In the genomic region with DNA sequence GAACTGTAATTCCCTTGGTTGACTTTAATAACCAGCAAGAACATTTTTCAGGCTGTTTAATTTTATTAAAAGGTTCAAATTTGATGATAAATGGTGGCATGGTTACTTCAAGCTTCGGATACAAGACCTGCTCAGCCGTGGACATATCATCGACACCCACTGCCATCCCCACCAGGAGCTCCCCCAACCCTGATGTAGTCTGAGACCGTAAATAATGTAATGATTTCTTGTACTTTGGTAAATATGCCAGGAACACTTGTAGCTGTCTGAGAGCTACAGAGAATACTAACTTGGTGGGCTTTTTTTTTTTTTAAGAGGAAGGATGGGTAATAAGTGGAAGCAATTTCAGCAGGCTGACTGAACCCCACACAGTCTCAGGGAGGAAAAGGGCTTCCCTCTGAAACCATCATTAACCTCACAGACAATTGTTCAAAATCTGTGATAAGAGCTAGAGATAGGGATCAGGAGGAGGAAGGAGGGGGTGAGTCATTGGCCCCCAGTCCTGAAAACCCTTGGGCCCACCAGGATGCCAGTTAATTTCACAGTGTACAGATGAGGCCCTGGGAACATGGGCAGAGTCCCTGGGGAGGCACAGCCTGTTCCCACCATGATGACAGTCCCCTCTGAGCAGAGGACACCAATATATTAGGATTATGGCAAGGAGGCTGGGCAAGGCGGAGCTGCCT, we compare ENCODE assay signal across 1 cellular context.
A peak's percentile ranks its signal among the peaks of the same experiment; 100 is the strongest.
TF ChIP-seq lines count a peak whose summit lies in the region.

No MANE protein-coding gene starts in this region.

TF ChIP-seq in GM12878, 131 proteins besides CTCF, POLR2A, EP300 and RAD21 (continued from another document):
- TF ChIP-seq, protein P1, sequence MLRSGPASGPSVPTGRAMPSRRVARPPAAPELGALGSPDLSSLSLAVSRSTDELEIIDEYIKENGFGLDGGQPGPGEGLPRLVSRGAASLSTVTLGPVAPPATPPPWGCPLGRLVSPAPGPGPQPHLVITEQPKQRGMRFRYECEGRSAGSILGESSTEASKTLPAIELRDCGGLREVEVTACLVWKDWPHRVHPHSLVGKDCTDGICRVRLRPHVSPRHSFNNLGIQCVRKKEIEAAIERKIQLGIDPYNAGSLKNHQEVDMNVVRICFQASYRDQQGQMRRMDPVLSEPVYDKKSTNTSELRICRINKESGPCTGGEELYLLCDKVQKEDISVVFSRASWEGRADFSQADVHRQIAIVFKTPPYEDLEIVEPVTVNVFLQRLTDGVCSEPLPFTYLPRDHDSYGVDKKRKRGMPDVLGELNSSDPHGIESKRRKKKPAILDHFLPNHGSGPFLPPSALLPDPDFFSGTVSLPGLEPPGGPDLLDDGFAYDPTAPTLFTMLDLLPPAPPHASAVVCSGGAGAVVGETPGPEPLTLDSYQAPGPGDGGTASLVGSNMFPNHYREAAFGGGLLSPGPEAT (IDR thresholded peaks at IDR 0.05; ENCODE audit: low read depth): peak; percentile 50; the same call in 1 of the 2 replicates
- TF ChIP-seq MEF2B (IDR thresholded peaks at IDR 0.05; ENCODE audit: partially characterized antibody, poor library complexity, severe bottlenecking): peak; percentile 83
- no peak for TF ChIP-seq ZZZ3 (IDR thresholded peaks at IDR 0.05; ENCODE audit: control insufficient read depth, insufficient read length, low read depth)
- 0 out of 2 replicates have a peak, but pooled peaks have one; percentile 14 for TF ChIP-seq MTA3 (IDR thresholded peaks at IDR 0.05; ENCODE audit: borderline replicate concordance, low read length)
- TF ChIP-seq TARDBP (IDR thresholded peaks at IDR 0.05; ENCODE audit: borderline replicate concordance): no peak
- no peak for TF ChIP-seq JUNB (IDR thresholded peaks at IDR 0.05)
- TF ChIP-seq HCFC1 (IDR thresholded peaks at IDR 0.05; ENCODE audit: low read length): no peak
- TF ChIP-seq POLR2AphosphoS5 (IDR thresholded peaks at IDR 0.05; ENCODE audit: low read length): no peak
- no peak for TF ChIP-seq RFX5 (IDR thresholded peaks at IDR 0.05; ENCODE audit: low read depth, low read length)
- TF ChIP-seq, protein P2, sequence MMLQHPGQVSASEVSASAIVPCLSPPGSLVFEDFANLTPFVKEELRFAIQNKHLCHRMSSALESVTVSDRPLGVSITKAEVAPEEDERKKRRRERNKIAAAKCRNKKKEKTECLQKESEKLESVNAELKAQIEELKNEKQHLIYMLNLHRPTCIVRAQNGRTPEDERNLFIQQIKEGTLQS (IDR thresholded peaks at IDR 0.05; ENCODE audit: borderline replicate concordance, extremely low read depth, low read depth, low read length): no peak
- TF ChIP-seq, protein P3, sequence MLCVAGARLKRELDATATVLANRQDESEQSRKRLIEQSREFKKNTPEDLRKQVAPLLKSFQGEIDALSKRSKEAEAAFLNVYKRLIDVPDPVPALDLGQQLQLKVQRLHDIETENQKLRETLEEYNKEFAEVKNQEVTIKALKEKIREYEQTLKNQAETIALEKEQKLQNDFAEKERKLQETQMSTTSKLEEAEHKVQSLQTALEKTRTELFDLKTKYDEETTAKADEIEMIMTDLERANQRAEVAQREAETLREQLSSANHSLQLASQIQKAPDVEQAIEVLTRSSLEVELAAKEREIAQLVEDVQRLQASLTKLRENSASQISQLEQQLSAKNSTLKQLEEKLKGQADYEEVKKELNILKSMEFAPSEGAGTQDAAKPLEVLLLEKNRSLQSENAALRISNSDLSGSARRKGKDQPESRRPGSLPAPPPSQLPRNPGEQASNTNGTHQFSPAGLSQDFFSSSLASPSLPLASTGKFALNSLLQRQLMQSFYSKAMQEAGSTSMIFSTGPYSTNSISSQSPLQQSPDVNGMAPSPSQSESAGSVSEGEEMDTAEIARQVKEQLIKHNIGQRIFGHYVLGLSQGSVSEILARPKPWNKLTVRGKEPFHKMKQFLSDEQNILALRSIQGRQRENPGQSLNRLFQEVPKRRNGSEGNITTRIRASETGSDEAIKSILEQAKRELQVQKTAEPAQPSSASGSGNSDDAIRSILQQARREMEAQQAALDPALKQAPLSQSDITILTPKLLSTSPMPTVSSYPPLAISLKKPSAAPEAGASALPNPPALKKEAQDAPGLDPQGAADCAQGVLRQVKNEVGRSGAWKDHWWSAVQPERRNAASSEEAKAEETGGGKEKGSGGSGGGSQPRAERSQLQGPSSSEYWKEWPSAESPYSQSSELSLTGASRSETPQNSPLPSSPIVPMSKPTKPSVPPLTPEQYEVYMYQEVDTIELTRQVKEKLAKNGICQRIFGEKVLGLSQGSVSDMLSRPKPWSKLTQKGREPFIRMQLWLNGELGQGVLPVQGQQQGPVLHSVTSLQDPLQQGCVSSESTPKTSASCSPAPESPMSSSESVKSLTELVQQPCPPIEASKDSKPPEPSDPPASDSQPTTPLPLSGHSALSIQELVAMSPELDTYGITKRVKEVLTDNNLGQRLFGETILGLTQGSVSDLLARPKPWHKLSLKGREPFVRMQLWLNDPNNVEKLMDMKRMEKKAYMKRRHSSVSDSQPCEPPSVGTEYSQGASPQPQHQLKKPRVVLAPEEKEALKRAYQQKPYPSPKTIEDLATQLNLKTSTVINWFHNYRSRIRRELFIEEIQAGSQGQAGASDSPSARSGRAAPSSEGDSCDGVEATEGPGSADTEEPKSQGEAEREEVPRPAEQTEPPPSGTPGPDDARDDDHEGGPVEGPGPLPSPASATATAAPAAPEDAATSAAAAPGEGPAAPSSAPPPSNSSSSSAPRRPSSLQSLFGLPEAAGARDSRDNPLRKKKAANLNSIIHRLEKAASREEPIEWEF (IDR thresholded peaks at IDR 0.05; ENCODE audit: insufficient replicate concordance, low read depth, low read length): peak; percentile 60
